20 cellular contexts compared by ENCODE assay signal in genomic region chr5:2960309-2960708, GRCh38.
"Had no signal": no experiment of that assay in that cellular context is flagged by ENCODE, and none has a peak within 500 bp of the region (broad histone marks: within the 10 kb centered on the region; RNA-seq: fewer than 3 reads in every experiment).

No MANE protein-coding gene starts in this region.

- H3K4me3 ChIP-seq: heart right ventricle, testis, vagina had no signal

- H3K4me1 ChIP-seq: heart right ventricle, testis, vagina had no signal

- H3K36me3 ChIP-seq: heart right ventricle, vagina, WERI-Rb-1 had no signal

- DNase-seq: activated CD4-positive, alpha-beta T cell treated with anti-CD3 and anti-CD28 coated beads, Interleukin-2, amount 10 ng/mL, durations not matched to agents 7 days and 5 days; activated CD4-positive, CD25-positive, alpha-beta regulatory T cell treated with anti-CD3 and anti-CD28 coated beads, Interleukin-2, amount 50 U/mL, for 72 hours; activated gamma-delta T cell treated with Interleukin-2 at 50 U/mL for 16 hours; activated T-cell treated with anti-CD3 and anti-CD28 coated beads, Interleukin-2, amount 50 U/mL, for 1 hour; anterior cingulate cortex; central memory CD4-positive, alpha-beta T cell; dermis blood vessel endothelial cell; effector CD8-positive, alpha-beta T cell; erythroblast; foreskin fibroblast; heart right ventricle; islet precursor cell; left cardiac atrium; midbrain; natural killer cell; stimulated activated CD4-positive, alpha-beta T cell treated with anti-CD3 and anti-CD28 coated beads, Interleukin-4, amount 100 ng/mL, for 1 hour; stimulated activated naive CD4-positive, alpha-beta T cell; testis; WERI-Rb-1 had no signal

- H3K9me3 ChIP-seq: testis, vagina had no signal

- H3K27ac ChIP-seq: heart right ventricle, testis, vagina, WERI-Rb-1 had no signal

- H3K27me3 ChIP-seq: testis, vagina had no signal
